Comparison of ENCODE assay signal across 1 cellular context in the genomic region with DNA sequence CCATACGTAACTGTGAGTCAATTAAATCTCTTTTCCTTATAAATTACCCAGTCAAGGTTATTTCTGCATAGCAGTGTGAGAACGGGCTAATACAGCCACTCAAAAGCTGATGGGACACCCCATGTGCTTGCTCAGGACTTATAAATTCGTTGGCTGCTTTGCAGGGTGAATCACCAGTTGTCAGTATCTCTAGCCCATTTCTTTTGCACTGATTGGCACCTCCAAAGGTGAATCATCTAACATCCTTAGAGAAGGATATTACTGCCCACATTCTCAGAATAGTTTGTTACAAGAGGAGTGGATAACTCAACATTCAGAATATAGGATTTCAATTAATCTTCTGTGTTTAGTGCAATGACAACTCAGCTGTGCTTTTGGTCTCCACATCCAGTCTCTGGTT.
TF ChIP-seq lines count a peak whose summit lies in the region.

No MANE protein-coding gene starts in this region.

TF ChIP-seq in SK-N-SH treated with all-trans-retinoic acid at 6 μM for 48 hours, 23 proteins besides CTCF, POLR2A, EP300 and RAD21 (continued from another document):
- TF ChIP-seq, protein P1, sequence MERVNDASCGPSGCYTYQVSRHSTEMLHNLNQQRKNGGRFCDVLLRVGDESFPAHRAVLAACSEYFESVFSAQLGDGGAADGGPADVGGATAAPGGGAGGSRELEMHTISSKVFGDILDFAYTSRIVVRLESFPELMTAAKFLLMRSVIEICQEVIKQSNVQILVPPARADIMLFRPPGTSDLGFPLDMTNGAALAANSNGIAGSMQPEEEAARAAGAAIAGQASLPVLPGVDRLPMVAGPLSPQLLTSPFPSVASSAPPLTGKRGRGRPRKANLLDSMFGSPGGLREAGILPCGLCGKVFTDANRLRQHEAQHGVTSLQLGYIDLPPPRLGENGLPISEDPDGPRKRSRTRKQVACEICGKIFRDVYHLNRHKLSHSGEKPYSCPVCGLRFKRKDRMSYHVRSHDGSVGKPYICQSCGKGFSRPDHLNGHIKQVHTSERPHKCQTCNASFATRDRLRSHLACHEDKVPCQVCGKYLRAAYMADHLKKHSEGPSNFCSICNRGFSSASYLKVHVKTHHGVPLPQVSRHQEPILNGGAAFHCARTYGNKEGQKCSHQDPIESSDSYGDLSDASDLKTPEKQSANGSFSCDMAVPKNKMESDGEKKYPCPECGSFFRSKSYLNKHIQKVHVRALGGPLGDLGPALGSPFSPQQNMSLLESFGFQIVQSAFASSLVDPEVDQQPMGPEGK (CRISPR knock-in tag; IDR thresholded peaks at IDR 0.05; ENCODE audit: borderline replicate concordance), result no peak
- TF ChIP-seq CSDC2 (CRISPR knock-in tag; IDR thresholded peaks at IDR 0.05), result no peak
- TF ChIP-seq TOX (CRISPR knock-in tag; IDR thresholded peaks at IDR 0.05; ENCODE audit: borderline replicate concordance), result no peak
- no peak for TF ChIP-seq ISL1 (CRISPR knock-in tag; IDR thresholded peaks at IDR 0.05)
